ENCODE assay signal across 24 cellular contexts in genomic region chr18:49343179-49343578, GRCh38.
"Had no signal": no experiment of that assay in that cellular context is flagged by ENCODE, and none has a peak within 500 bp of the region (broad histone marks: within the 10 kb centered on the region; RNA-seq: fewer than 3 reads in every experiment).

No MANE protein-coding gene starts in this region.

- H3K27ac ChIP-seq: stomach, suprapubic skin, testis, thoracic aorta, thyroid gland, tibial artery, tibial nerve, transverse colon, upper lobe of left lung, upper lobe of right lung, uterus, vagina had no signal

- H3K4me1 ChIP-seq: suprapubic skin, thyroid gland, transverse colon, upper lobe of right lung, uterus, vagina had no signal

- H3K36me3 ChIP-seq: stomach, suprapubic skin, thoracic aorta, thyroid gland, tibial artery, transverse colon, upper lobe of left lung, upper lobe of right lung, uterus, vagina had no signal

- DNase-seq: stimulated activated CD4-positive, alpha-beta T cell treated with anti-CD3 and anti-CD28 coated beads, Interleukin-2, amount 100 ng/mL, for 48 hours; stimulated activated CD4-positive, alpha-beta T cell treated with anti-CD3 and anti-CD28 coated beads, Interleukin-4, amount 100 ng/mL, for 1 hour; stimulated activated CD4-positive, alpha-beta T cell treated with anti-CD3 and anti-CD28 coated beads, Interleukin-4, amount 100 ng/mL, for 24 hours; stimulated activated CD4-positive, alpha-beta T cell treated with anti-CD3 and anti-CD28 coated beads, Interleukin-4, amount 100 ng/mL, for 4 hours; stimulated activated CD8-positive, alpha-beta memory T cell treated with anti-CD3 and anti-CD28 coated beads, Interleukin-4, amount 100 ng/mL, for 48 hours; stimulated activated naive B cell treated with anti-CD40 and anti-IgM and Interleukin-4, amounts not matched to agents 10 μg/mL and 1 μg/mL and 100 μg/mL, for 72 hours; stimulated activated naive CD4-positive, alpha-beta T cell; stimulated activated naive CD4-positive, alpha-beta T cell treated with Interleukin-2 at 50 U/mL for 16 hours; stimulated activated naive CD8-positive, alpha-beta T cell treated with anti-CD3 and anti-CD28 coated beads, Interleukin-15, amount 100 ng/mL, for 72 hours; stimulated activated naive CD8-positive, alpha-beta T cell treated with anti-CD3 and anti-CD28 coated beads, Interleukin-15, Interleukin-2, amounts not matched to agents 100 U/mL and 50 U/mL, for 24 hours; stomach; substantia nigra; testis; thyroid gland; tibial artery; transverse colon; trophoblast cell; upper lobe of left lung; upper lobe of right lung; uterus had no signal

- H3K4me3 ChIP-seq: stomach, suprapubic skin, testis, thoracic aorta, thyroid gland, tibial artery, tibial nerve, transverse colon, upper lobe of left lung, upper lobe of right lung, uterus, vagina had no signal

- H3K27me3 ChIP-seq: stomach, suprapubic skin, testis, thyroid gland, tibial artery, tibial nerve, transverse colon, upper lobe of left lung, upper lobe of right lung, uterus, vagina had no signal

- H3K9me3 ChIP-seq: stomach, suprapubic skin, testis, thoracic aorta, thyroid gland, tibial artery, tibial nerve, transverse colon, upper lobe of left lung, upper lobe of right lung, uterus, vagina had no signal
